17 cellular contexts compared by ENCODE assay signal in genomic region chr12:77968571-77968970, GRCh38.
DNase-seq lines count a peak whose midpoint lies in the region; FAIRE-seq and TF ChIP-seq lines count a peak whose summit lies in the region.
"Had no signal": no experiment of that assay in that cellular context is flagged by ENCODE, and none has a peak within 500 bp of the region (broad histone marks: within the 10 kb centered on the region; RNA-seq: fewer than 3 reads in every experiment).

No MANE protein-coding gene starts in this region.

- peak overlapping the region; percentile 26 for H3K27ac Mint-ChIP-seq in nephron progenitor cell

- TF ChIP-seq CTCF in nephron progenitor cell (IDR thresholded peaks at IDR 0.05): no peak

- H3K36me3 ChIP-seq in HAP-1 (replicated peaks): no peaks in the 10 kb centered on the region

- no peak for TF ChIP-seq POLR2A in GM12891 (IDR thresholded peaks at IDR 0.05; ENCODE audit: low read depth, low read length)

- H3K9me3 ChIP-seq in HAP-1: no peaks in the 10 kb centered on the region
- H3K9me3 ChIP-seq: A549, SJSA1 had no signal

- H3K4me1 ChIP-seq in HAP-1: peaks cover 48% of the 10 kb centered on the region
- H3K4me1 ChIP-seq: A549, SJSA1 had no signal

- H3K4me3 Mint-ChIP-seq in nephron progenitor cell: no peak overlapping the region

- no peaks in the 10 kb centered on the region for H3K36me3 Mint-ChIP-seq in nephron progenitor cell (ENCODE audit: low read depth)

- FAIRE-seq in GM12891 (lab: Jason Lieb, UNC): no peak
- FAIRE-seq: A549 had no signal

- peak overlapping the region; percentile 25 for H3K4me3 ChIP-seq in HAP-1
- H3K4me3 ChIP-seq: A549, SJSA1 had no signal

- H3K27me3 ChIP-seq in HAP-1 (ENCODE audit: low read depth): no peaks in the 10 kb centered on the region
- H3K27me3 ChIP-seq: SJSA1 had no signal

- in situ Hi-C loops in HAP-1 (cut with MboI; ENCODE audit: low sequenced_read_pairs): no loop called here

- H3K27me3 Mint-ChIP-seq in nephron progenitor cell (ENCODE audit: low read depth, poor library complexity): no peaks in the 10 kb centered on the region

- peak in 1 of 2 experiments; percentile 34 for DNase-seq in HAP-1 (ENCODE audit: low spot score in 2 of 2)
- DNase-seq in caudate nucleus (lab: John Stamatoyannopoulos, UW): peak in 1 of 61 donors; percentile 7
- DNase-seq in nephron progenitor cell: no peak
- no peak for DNase-seq in D341Med (ENCODE audit: low spot score)
- DNase-seq in GM12891 (ENCODE audit: insufficient read length, low spot score): no peak
- no peak for DNase-seq in DMS79 treated with DMSO at 0.1 percent for 48 hours (lab: John Stamatoyannopoulos, UW)
- DNase-seq: DMS 273 treated with DMSO at 0.1 percent for 48 hours, EL, HCEC 1CT, NCI-H2029, NCI-H2171 treated with DMSO at 0.1 percent for 48 hours, NCI-H446 treated with DMSO at 0.1 percent for 48 hours, NCI-H774 had no signal

- peaks cover 10% of the 10 kb centered on the region for H3K4me1 Mint-ChIP-seq in nephron progenitor cell

- H3K27ac ChIP-seq in caudate nucleus (ENCODE audit: low read depth, low read length) (peak overlapping the region; percentile 71), temporal lobe (ENCODE audit: low read depth, low read length) (peak overlapping the region; percentile 64)
- H3K27ac ChIP-seq: A549, C4-2B, SJSA1 had no signal

- H3K9me3 Mint-ChIP-seq in nephron progenitor cell: no peaks in the 10 kb centered on the region

TF ChIP-seq in GM12891, 5 proteins besides CTCF, POLR2A, EP300 and RAD21:
- TF ChIP-seq PAX5 (IDR thresholded peaks at IDR 0.05; ENCODE audit: insufficient read depth, low read length, severe bottlenecking): no peak
- no peak for TF ChIP-seq TAF1 (IDR thresholded peaks at IDR 0.05; ENCODE audit: low read depth, low read length)
- no peak for TF ChIP-seq SPI1 (IDR thresholded peaks at IDR 0.05; ENCODE audit: low read depth, low read length)
- TF ChIP-seq POU2F2 (IDR thresholded peaks at IDR 0.05; ENCODE audit: low read depth, low read length): no peak
